Comparison of ENCODE assay signal across 1 cellular context in the genomic region with DNA sequence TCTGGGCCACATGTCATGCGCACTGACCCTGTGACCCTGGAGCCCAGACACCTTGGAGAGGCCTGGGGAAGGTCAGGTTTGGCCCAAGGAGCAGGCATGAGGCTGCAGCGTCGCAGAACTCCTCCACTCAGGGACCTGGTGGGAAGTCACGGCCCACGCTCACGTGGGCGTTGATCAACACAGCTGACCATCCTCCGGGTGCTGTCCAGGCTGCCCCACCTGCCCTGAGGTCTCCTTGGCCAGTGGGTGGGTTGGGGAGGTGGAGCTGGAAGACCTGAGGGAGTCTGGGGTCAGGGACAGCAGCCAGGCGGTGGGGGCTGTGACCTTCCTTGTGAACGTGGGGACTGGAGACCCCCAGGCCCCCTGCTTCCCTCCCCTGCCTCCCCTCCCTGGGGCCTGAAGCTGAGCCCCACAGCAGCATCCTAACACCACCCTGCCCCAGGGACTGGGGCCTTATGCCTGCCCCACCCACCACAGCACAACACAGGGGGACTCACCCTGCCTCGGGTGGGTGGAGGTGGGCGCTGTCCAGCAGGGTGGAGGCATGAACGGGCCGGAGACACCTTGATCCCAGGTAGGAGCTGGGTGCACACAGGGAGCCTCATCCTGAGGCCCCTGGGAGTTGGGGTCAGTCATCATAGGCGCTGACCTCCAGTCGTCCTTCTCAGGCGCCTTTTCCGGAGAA.
TF ChIP-seq lines count a peak whose summit lies in the region.

No MANE protein-coding gene starts in this region.

TF ChIP-seq in GM23338, 12 proteins besides CTCF, POLR2A, EP300 and RAD21:
- TF ChIP-seq, protein P1, sequence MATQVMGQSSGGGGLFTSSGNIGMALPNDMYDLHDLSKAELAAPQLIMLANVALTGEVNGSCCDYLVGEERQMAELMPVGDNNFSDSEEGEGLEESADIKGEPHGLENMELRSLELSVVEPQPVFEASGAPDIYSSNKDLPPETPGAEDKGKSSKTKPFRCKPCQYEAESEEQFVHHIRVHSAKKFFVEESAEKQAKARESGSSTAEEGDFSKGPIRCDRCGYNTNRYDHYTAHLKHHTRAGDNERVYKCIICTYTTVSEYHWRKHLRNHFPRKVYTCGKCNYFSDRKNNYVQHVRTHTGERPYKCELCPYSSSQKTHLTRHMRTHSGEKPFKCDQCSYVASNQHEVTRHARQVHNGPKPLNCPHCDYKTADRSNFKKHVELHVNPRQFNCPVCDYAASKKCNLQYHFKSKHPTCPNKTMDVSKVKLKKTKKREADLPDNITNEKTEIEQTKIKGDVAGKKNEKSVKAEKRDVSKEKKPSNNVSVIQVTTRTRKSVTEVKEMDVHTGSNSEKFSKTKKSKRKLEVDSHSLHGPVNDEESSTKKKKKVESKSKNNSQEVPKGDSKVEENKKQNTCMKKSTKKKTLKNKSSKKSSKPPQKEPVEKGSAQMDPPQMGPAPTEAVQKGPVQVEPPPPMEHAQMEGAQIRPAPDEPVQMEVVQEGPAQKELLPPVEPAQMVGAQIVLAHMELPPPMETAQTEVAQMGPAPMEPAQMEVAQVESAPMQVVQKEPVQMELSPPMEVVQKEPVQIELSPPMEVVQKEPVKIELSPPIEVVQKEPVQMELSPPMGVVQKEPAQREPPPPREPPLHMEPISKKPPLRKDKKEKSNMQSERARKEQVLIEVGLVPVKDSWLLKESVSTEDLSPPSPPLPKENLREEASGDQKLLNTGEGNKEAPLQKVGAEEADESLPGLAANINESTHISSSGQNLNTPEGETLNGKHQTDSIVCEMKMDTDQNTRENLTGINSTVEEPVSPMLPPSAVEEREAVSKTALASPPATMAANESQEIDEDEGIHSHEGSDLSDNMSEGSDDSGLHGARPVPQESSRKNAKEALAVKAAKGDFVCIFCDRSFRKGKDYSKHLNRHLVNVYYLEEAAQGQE (IDR thresholded peaks at IDR 0.05; ENCODE audit: unreplicated experiment) = peak; percentile 44
- TF ChIP-seq ZNF114 (CRISPR knock-in tag; IDR thresholded peaks at IDR 0.05) = no peak
- TF ChIP-seq STAT1 (IDR thresholded peaks at IDR 0.05; ENCODE audit: unreplicated experiment) = no peak
